In genomic region chr15:50287324-50288116, GRCh38 we compare ENCODE assay signal across 19 cellular contexts. TPM values are rescaled to one million over a fixed set of nuclear protein-coding genes. Genes with fewer than 3 reads are reported as not detected.
DNase-seq lines count a peak whose midpoint lies in the region; ATAC-seq and TF ChIP-seq lines count a peak whose summit lies in the region.
"Had no signal": no experiment of that assay in that cellular context is flagged by ENCODE, and none has a peak within 500 bp of the region (broad histone marks: within the 10 kb centered on the region; RNA-seq: fewer than 3 reads in every experiment).

No MANE protein-coding gene starts in this region.

- intact Hi-C loops in CD14-positive monocyte (cut with micrococcal nuclease): no loop called here

- ATAC-seq in activated T-cell treated with anti-CD3 and anti-CD28 coated beads, Interleukin-2, amount 50 U/mL, for 4 hours: no peak
- ATAC-seq in WTC11 (no peak), memory B cell (ENCODE audit: low read depth) (no peak)
- ATAC-seq: CD8-positive, alpha-beta T cell had no signal

- peak overlapping the region; percentile 1 for H3K27ac Mint-ChIP-seq in activated T-cell treated with anti-CD3 and anti-CD28 coated beads, Interleukin-2, amount 50 U/mL, for 24 hours
- H3K27ac Mint-ChIP-seq in CD14-positive monocyte (peak overlapping the region in 4 of 7 donors; percentile 10 to 67 (median 26)), WTC11 (peak overlapping the region; percentile 77), memory B cell (peak overlapping the region; percentile 21), HFFc6 (no peak overlapping the region)
- H3K27ac Mint-ChIP-seq: B cell; CD8-positive, alpha-beta T cell had no signal

- CTCF ChIA-PET in WTC11 (lab: Charles Lee): no interaction called here

- no peaks in the 10 kb centered on the region for H3K9me3 Mint-ChIP-seq in activated T-cell treated with anti-CD3 and anti-CD28 coated beads, Interleukin-2, amount 50 U/mL, for 24 hours
- no peaks in the 10 kb centered on the region for H3K9me3 Mint-ChIP-seq in activated T-cell treated with anti-CD3 and anti-CD28 coated beads, Interleukin-2, amount 50 U/mL, for 4 hours
- H3K9me3 Mint-ChIP-seq in CD14-positive monocyte (no peaks in the 10 kb centered on the region), WTC11 (no peaks in the 10 kb centered on the region), memory B cell (no peaks in the 10 kb centered on the region), HFFc6 (no peaks in the 10 kb centered on the region)
- H3K9me3 Mint-ChIP-seq: CD8-positive, alpha-beta T cell had no signal

- POLR2A ChIA-PET in WTC11 (lab: Charles Lee): no interaction called here

- H3K27ac ChIP-seq in caudate nucleus (ENCODE audit: low read depth, low read length): no peak overlapping the region

- no peaks in the 10 kb centered on the region for H3K4me1 Mint-ChIP-seq in activated T-cell treated with anti-CD3 and anti-CD28 coated beads, Interleukin-2, amount 50 U/mL, for 24 hours (ENCODE audit: low read depth)
- no peaks in the 10 kb centered on the region for H3K4me1 Mint-ChIP-seq in activated T-cell treated with anti-CD3 and anti-CD28 coated beads, Interleukin-2, amount 50 U/mL, for 4 hours (ENCODE audit: low read depth)
- no peaks in the 10 kb centered on the region for H3K4me1 Mint-ChIP-seq in CD14-positive monocyte
- H3K4me1 Mint-ChIP-seq in WTC11: no peaks in the 10 kb centered on the region
- H3K4me1 Mint-ChIP-seq in memory B cell: no peaks in the 10 kb centered on the region
- H3K4me1 Mint-ChIP-seq in HFFc6 (ENCODE audit: low read depth): no peaks in the 10 kb centered on the region
- H3K4me1 Mint-ChIP-seq: B cell had no signal

- TF ChIP-seq CTCF in CD14-positive monocyte (IDR thresholded peaks at IDR 0.05) (no peak), WTC11 (IDR thresholded peaks at IDR 0.05) (no peak), HFFc6 (IDR thresholded peaks at IDR 0.05) (no peak)

- DNase-seq in activated T-cell treated with anti-CD3 and anti-CD28 coated beads, Interleukin-2, amount 50 U/mL, for 24 hours: no peak
- no peak for DNase-seq in activated T-cell treated with anti-CD3 and anti-CD28 coated beads, Interleukin-2, amount 50 U/mL, for 4 hours
- DNase-seq in CD14-positive monocyte (ENCODE audit: low spot score) (no peak), WTC11 (ENCODE audit: low spot score) (no peak), memory B cell (ENCODE audit: low spot score in 2 of 2) (no peak), caudate nucleus (lab: John Stamatoyannopoulos, UW) (no peak), foreskin melanocyte (no peak), HFFc6 (no peak)
- DNase-seq: C1 segment of cervical spinal cord; CD8-positive, alpha-beta T cell; COR-L47; DMS153; DMS79 treated with DMSO at 0.1 percent for 48 hours; EL; HCEC 1CT; IMR-90 had no signal

- H3K27me3 Mint-ChIP-seq in activated T-cell treated with anti-CD3 and anti-CD28 coated beads, Interleukin-2, amount 50 U/mL, for 24 hours: no peaks in the 10 kb centered on the region
- H3K27me3 Mint-ChIP-seq in activated T-cell treated with anti-CD3 and anti-CD28 coated beads, Interleukin-2, amount 50 U/mL, for 4 hours (ENCODE audit: low read depth): no peaks in the 10 kb centered on the region
- H3K27me3 Mint-ChIP-seq in CD14-positive monocyte (ENCODE audit: low read depth in 3 of 3) (no peaks in the 10 kb centered on the region), WTC11 (ENCODE audit: low read depth) (no peaks in the 10 kb centered on the region), memory B cell (no peaks in the 10 kb centered on the region), HFFc6 (ENCODE audit: insufficient read depth) (no peaks in the 10 kb centered on the region)
- H3K27me3 Mint-ChIP-seq: B cell had no signal

- peaks cover 83% of the 10 kb centered on the region for H3K36me3 Mint-ChIP-seq in activated T-cell treated with anti-CD3 and anti-CD28 coated beads, Interleukin-2, amount 50 U/mL, for 24 hours (ENCODE audit: low read depth)
- peaks cover 34% of the 10 kb centered on the region for H3K36me3 Mint-ChIP-seq in activated T-cell treated with anti-CD3 and anti-CD28 coated beads, Interleukin-2, amount 50 U/mL, for 4 hours (ENCODE audit: insufficient read depth)
- H3K36me3 Mint-ChIP-seq in CD14-positive monocyte (peaks cover 50 to 69% of the 10 kb centered on the region in 2 donors), WTC11 (peaks cover 21% of the 10 kb centered on the region), memory B cell (peaks cover 26% of the 10 kb centered on the region), HFFc6 (ENCODE audit: low read depth) (peaks cover 6% of the 10 kb centered on the region)

- H3K4me3 Mint-ChIP-seq in activated T-cell treated with anti-CD3 and anti-CD28 coated beads, Interleukin-2, amount 50 U/mL, for 24 hours: no peak overlapping the region
- H3K4me3 Mint-ChIP-seq in activated T-cell treated with anti-CD3 and anti-CD28 coated beads, Interleukin-2, amount 50 U/mL, for 4 hours: no peak overlapping the region
- H3K4me3 Mint-ChIP-seq in CD14-positive monocyte (no peak overlapping the region), WTC11 (no peak overlapping the region), memory B cell (no peak overlapping the region), HFFc6 (no peak overlapping the region)
- H3K4me3 Mint-ChIP-seq: B cell; CD8-positive, alpha-beta T cell had no signal

TF ChIP-seq in WTC11, 78 proteins besides CTCF, POLR2A, EP300 and RAD21:
- TF ChIP-seq JUN (CRISPR knock-in tag; IDR thresholded peaks at IDR 0.05) (no peak), FOXP1 (CRISPR knock-in tag; IDR thresholded peaks at IDR 0.05; ENCODE audit: borderline replicate concordance) (no peak), USF2 (CRISPR knock-in tag; IDR thresholded peaks at IDR 0.05) (no peak), JAZF1 (CRISPR knock-in tag; IDR thresholded peaks at IDR 0.05) (no peak), TEAD4 (CRISPR knock-in tag; IDR thresholded peaks at IDR 0.05) (no peak), NFE2L1 (CRISPR knock-in tag; IDR thresholded peaks at IDR 0.05) (no peak), ZNF121 (CRISPR knock-in tag; IDR thresholded peaks at IDR 0.05) (no peak), IRF1 (CRISPR knock-in tag; IDR thresholded peaks at IDR 0.05) (no peak), EMX1 (CRISPR knock-in tag; IDR thresholded peaks at IDR 0.05) (no peak), GTF2I (CRISPR knock-in tag; conservative IDR thresholded peaks at IDR 0.05) (no peak)

RNA-seq across cellular contexts. Expression of gene HDC, which starts 22.0 kb away (rescaled TPM):
- total RNA-seq in activated T-cell treated with anti-CD3 and anti-CD28 coated beads, Interleukin-2, amount 50 U/mL, for 4 hours: 1 to 10 TPM in 1 of 3 donors, under 1 TPM in 2; 0.29 to 1.5 (median 0.71) TPM
- polyA plus RNA-seq in CD14-positive monocyte: under 1 TPM in 1 of 2 donors, not detected in 1; 0.11 TPM
- not detected in 3 replicates for total RNA-seq in WTC11 (2021)
- under 1 TPM in 1 of 6 experiments, not detected in 5; 0.07 TPM for total RNA-seq in HFFc6 (2021; fragmentation: NEBNext Ultra II Directional; extraction: Animal tissue kit (Norgen Biotek cat#: 25700))
- total RNA-seq: B cell; CD8-positive, alpha-beta T cell; H4; HT-29; IMR-90 had no signal
- polyA plus RNA-seq: IMR-90 had no signal
